ENCODE assay signal across 8 cellular contexts in genomic region chr17:42819939-42820535, GRCh38. TPM values are rescaled to one million over a fixed set of nuclear protein-coding genes. Genes with fewer than 3 reads are reported as not detected.
DNase-seq lines count a peak whose midpoint lies in the region; ATAC-seq, FAIRE-seq and TF ChIP-seq lines count a peak whose summit lies in the region.

No MANE protein-coding gene starts in this region.

- no peaks in the 10 kb centered on the region for H3K27me3 Mint-ChIP-seq in CD4-positive, alpha-beta memory T cell
- no peaks in the 10 kb centered on the region for H3K27me3 Mint-ChIP-seq in activated T-cell treated with anti-CD3 and anti-CD28 coated beads, Interleukin-2, amount 50 U/mL, for 24 hours

- no peak overlapping the region for H3K27ac ChIP-seq in CD4-positive, alpha-beta memory T cell (ENCODE audit: low read depth, low read length)
- no peak overlapping the region for H3K27ac ChIP-seq in small intestine (ENCODE audit: low read depth in 1 of 2, low read length in 1 of 2)

- peaks cover 53% of the 10 kb centered on the region for H3K36me3 ChIP-seq in CD4-positive, alpha-beta memory T cell (ENCODE audit: insufficient read depth, low read length)
- H3K36me3 ChIP-seq in small intestine (ENCODE audit: control insufficient read depth in 2 of 2, insufficient read depth in 2 of 2, low read length in 2 of 2) = peaks cover 17 to 23% of the 10 kb centered on the region in 2 donors

- DNase-seq in CD4-positive, alpha-beta memory T cell = peak; percentile 46 to 66 (median 49)
- DNase-seq in HuH-7 (ENCODE audit: low spot score) (peak; percentile 71), OCI-M1 (lab: John Stamatoyannopoulos, UW) (peak; percentile 80), fibroblast of villous mesenchyme (ENCODE audit: low read depth) (peak; percentile 46), small intestine (peak; percentile 66), omental fat pad (ENCODE audit: low spot score) (no peak)
- peak; percentile 73 for DNase-seq in activated T-cell treated with anti-CD3 and anti-CD28 coated beads, Interleukin-2, amount 50 U/mL, for 24 hours

- ATAC-seq in GM19452 (IDR thresholded peaks at IDR 0.05; ENCODE audit: unreplicated experiment) (no peak), omental fat pad (ENCODE audit: low FRiP score) (no peak)

- peak overlapping the region in 1 of 8 donors; percentile 26 for H3K4me3 Mint-ChIP-seq in CD4-positive, alpha-beta memory T cell
- no peak overlapping the region for H3K4me3 Mint-ChIP-seq in activated T-cell treated with anti-CD3 and anti-CD28 coated beads, Interleukin-2, amount 50 U/mL, for 24 hours

- CTCF ChIA-PET in CD4-positive, alpha-beta memory T cell (lab: Charles Lee; ENCODE audit: partially characterized antibody) = interaction anchor here (0.8 to 1.6 kb wide), 8 partner anchors 10 to 216 kb away, joined by 3 to 7 read pairs (median 4); partner anchors contain the start of genes CNTD1 and COA3

- no peaks in the 10 kb centered on the region for H3K9me3 ChIP-seq in CD4-positive, alpha-beta memory T cell (ENCODE audit: control insufficient read depth in 1 of 2, low read length in 2 of 2)
- no peaks in the 10 kb centered on the region for H3K9me3 ChIP-seq in small intestine (ENCODE audit: control insufficient read depth, low read depth)

- H3K27ac Mint-ChIP-seq in CD4-positive, alpha-beta memory T cell = peak overlapping the region; percentile 18 to 65 (median 36)
- peak overlapping the region; percentile 11 for H3K27ac Mint-ChIP-seq in activated T-cell treated with anti-CD3 and anti-CD28 coated beads, Interleukin-2, amount 50 U/mL, for 24 hours

- 27 to 31% (median 28%) methylated on average over 2 of the region's 2 CpGs for WGBS in small intestine, 3 donors

- no peaks in the 10 kb centered on the region for H3K9me3 Mint-ChIP-seq in CD4-positive, alpha-beta memory T cell
- H3K9me3 Mint-ChIP-seq in activated T-cell treated with anti-CD3 and anti-CD28 coated beads, Interleukin-2, amount 50 U/mL, for 24 hours = no peaks in the 10 kb centered on the region

- FAIRE-seq in small intestine (lab: Jason Lieb, UNC) = no peak

- TF ChIP-seq CTCF in fibroblast of villous mesenchyme (IDR thresholded peaks at IDR 0.05; ENCODE audit: insufficient read depth, low read depth, low read length) (peak; percentile 76), omental fat pad (IDR thresholded peaks at IDR 0.05) (no peak)

- H3K4me3 ChIP-seq in CD4-positive, alpha-beta memory T cell (ENCODE audit: low read length in 2 of 2) = no peak overlapping the region
- H3K4me3 ChIP-seq in fibroblast of villous mesenchyme (ENCODE audit: low read depth, low read length) (no peak overlapping the region), small intestine (ENCODE audit: low read depth in 1 of 2, low read length in 2 of 2) (no peak overlapping the region)

- H3K4me1 Mint-ChIP-seq in CD4-positive, alpha-beta memory T cell = peaks cover 16 to 41% (median 25%) of the 10 kb centered on the region in 4 donors
- peaks cover 36% of the 10 kb centered on the region for H3K4me1 Mint-ChIP-seq in activated T-cell treated with anti-CD3 and anti-CD28 coated beads, Interleukin-2, amount 50 U/mL, for 24 hours (ENCODE audit: low read depth)

- peaks cover 41 to 62% of the 10 kb centered on the region in 2 donors for H3K36me3 Mint-ChIP-seq in CD4-positive, alpha-beta memory T cell
- H3K36me3 Mint-ChIP-seq in activated T-cell treated with anti-CD3 and anti-CD28 coated beads, Interleukin-2, amount 50 U/mL, for 24 hours (ENCODE audit: low read depth) = peaks cover 85% of the 10 kb centered on the region

- H3K27me3 ChIP-seq in CD4-positive, alpha-beta memory T cell (ENCODE audit: insufficient read depth, low read length) = no peaks in the 10 kb centered on the region
- no peaks in the 10 kb centered on the region for H3K27me3 ChIP-seq in small intestine (ENCODE audit: control insufficient read depth in 2 of 2, insufficient read depth in 2 of 2, low read length in 2 of 2)

- intact Hi-C loops in CD4-positive, alpha-beta memory T cell (cut with micrococcal nuclease) = loop anchor here (5.0 kb wide), 1 partner anchor 542 kb away; no protein-coding TSS in a partner anchor

- POLR2A ChIA-PET in CD4-positive, alpha-beta memory T cell (lab: Charles Lee; ENCODE audit: partially characterized antibody) = interaction anchor here (0.9 kb wide), 1 partner anchor 21 kb away, joined by 3 read pairs; no protein-coding TSS in a partner anchor

- H3K4me1 ChIP-seq in CD4-positive, alpha-beta memory T cell (ENCODE audit: insufficient read depth, low read length) = peaks cover 15% of the 10 kb centered on the region
- H3K4me1 ChIP-seq in small intestine (ENCODE audit: control insufficient read depth in 2 of 2, insufficient read depth in 1 of 2, low read depth in 1 of 2, low read length in 1 of 2) = no peaks in the 10 kb centered on the region

RNA-seq across cellular contexts. Expression of gene BECN1, which starts 4.0 kb away (rescaled TPM):
- total RNA-seq in CD4-positive, alpha-beta memory T cell = 100 to 1,000 TPM; 103 to 104 TPM
- 100 to 1,000 TPM; 135 to 190 TPM for polyA plus RNA-seq in CD4-positive, alpha-beta memory T cell
- 70.2 and 90.2 TPM in 2 replicates for total RNA-seq in fibroblast of villous mesenchyme
- polyA plus RNA-seq in small intestine = 10 to 100 TPM; 73.5 to 96.8 (median 82.3) TPM
- 100 to 1,000 TPM in 1 of 4 donors, 10 to 100 TPM in 3; 75.0 to 118 (median 88.7) TPM for total RNA-seq in omental fat pad

RNA-seq across cellular contexts. Expression of gene PSME3, which starts 13.2 kb away (rescaled TPM):
- 10 to 100 TPM; 65.1 to 69.9 TPM for total RNA-seq in CD4-positive, alpha-beta memory T cell
- polyA plus RNA-seq in CD4-positive, alpha-beta memory T cell = 100 to 1,000 TPM; 125 to 171 TPM
- 102 and 130 TPM in 2 replicates for total RNA-seq in fibroblast of villous mesenchyme
- polyA plus RNA-seq in small intestine = 10 to 100 TPM; 49.9 to 93.0 (median 55.9) TPM
- 100 to 1,000 TPM in 1 of 4 donors, 10 to 100 TPM in 3; 72.1 to 122 (median 77.8) TPM for total RNA-seq in omental fat pad

RNA-seq across cellular contexts. Expression of gene CNTD1, which starts 21.4 kb away (rescaled TPM):
- not detected for total RNA-seq in CD4-positive, alpha-beta memory T cell
- polyA plus RNA-seq in CD4-positive, alpha-beta memory T cell = under 1 TPM; 0.22 to 0.43 TPM
- 0.32 TPM in 1 of 2 replicates, not detected in the other for total RNA-seq in fibroblast of villous mesenchyme
- polyA plus RNA-seq in small intestine = under 1 TPM in 1 of 3 donors, not detected in 2; 0.52 TPM
- total RNA-seq in omental fat pad = 1 to 10 TPM in 1 of 4 donors, under 1 TPM in 1, not detected in 2; 0.09 to 2.9 TPM

RNA-seq across cellular contexts. Expression of gene COA3, which starts 21.5 kb away (rescaled TPM):
- total RNA-seq in CD4-positive, alpha-beta memory T cell = 10 to 100 TPM; 27.7 to 30.1 TPM
- 100 to 1,000 TPM; 110 to 153 TPM for polyA plus RNA-seq in CD4-positive, alpha-beta memory T cell
- 52.2 and 66.4 TPM in 2 replicates for total RNA-seq in fibroblast of villous mesenchyme
- 100 to 1,000 TPM; 277 to 317 (median 315) TPM for polyA plus RNA-seq in small intestine
- 10 to 100 TPM; 39.9 to 82.7 (median 71.2) TPM for total RNA-seq in omental fat pad

RNA-seq across cellular contexts. Expression of gene AOC2, which starts 24.3 kb away (rescaled TPM):
- 1 to 10 TPM; 2.7 TPM for total RNA-seq in CD4-positive, alpha-beta memory T cell
- under 1 TPM in 1 of 2 donors, not detected in 1; 0.17 TPM for polyA plus RNA-seq in CD4-positive, alpha-beta memory T cell
- total RNA-seq in fibroblast of villous mesenchyme = 0.43 and 0.64 TPM in 2 replicates
- 1 to 10 TPM in 2 of 3 donors, under 1 TPM in 1; 0.54 to 1.3 (median 1.1) TPM for polyA plus RNA-seq in small intestine
- 10 to 100 TPM in 1 of 4 donors, 1 to 10 TPM in 3; 3.2 to 12.5 (median 5.4) TPM for total RNA-seq in omental fat pad
